ENCODE assay signal across 19 cellular contexts in the genomic region with DNA sequence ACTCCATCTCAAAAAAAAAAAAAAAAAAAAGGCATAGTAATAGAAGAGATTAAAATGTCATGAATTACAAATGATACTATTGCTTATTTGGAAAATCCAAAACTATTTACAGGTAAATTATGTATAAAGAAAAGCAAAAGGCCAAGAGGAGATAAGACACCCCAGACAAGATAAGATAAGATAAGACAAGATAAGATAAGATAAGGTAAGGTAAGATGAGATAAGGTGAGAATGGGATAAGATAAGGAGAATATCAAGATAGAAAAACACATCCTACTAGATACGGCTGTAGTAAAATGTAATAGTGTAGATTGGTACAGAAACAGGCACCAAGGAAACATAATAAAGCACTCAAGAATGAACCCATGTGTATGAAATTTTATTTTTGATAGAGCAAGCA. TPM values are rescaled to one million over a fixed set of nuclear protein-coding genes. Genes with fewer than 3 reads are reported as not detected.
A peak's percentile ranks its signal among the peaks of the same experiment; 100 is the strongest.
DNase-seq lines count a peak whose midpoint lies in the region; ATAC-seq and TF ChIP-seq lines count a peak whose summit lies in the region.
"Had no signal": no experiment of that assay in that cellular context is flagged by ENCODE, and none has a peak within 500 bp of the region (broad histone marks: within the 10 kb centered on the region; RNA-seq: fewer than 3 reads in every experiment).

No MANE protein-coding gene starts in this region.

- H3K9me3 Mint-ChIP-seq in Calu3 (ENCODE audit: low read depth, unreplicated experiment) (peaks cover 4% of the 10 kb centered on the region), type B pancreatic cell (peaks cover 9% of the 10 kb centered on the region)

- H3K4me3 ChIP-seq in fibroblast of the aortic adventitia (ENCODE audit: low read depth, low read length), result no peak overlapping the region
- H3K4me3 ChIP-seq in right cardiac atrium (ENCODE audit: low read length), result no peak overlapping the region
- no peak overlapping the region for H3K4me3 ChIP-seq in right atrium auricular region
- H3K4me3 ChIP-seq: BLaER1, GM12878, GM23248, HAP-1 had no signal

- CTCF ChIA-PET in Calu3 (lab: Charles Lee), result no interaction called here

- H3K36me3 Mint-ChIP-seq in Calu3 (ENCODE audit: insufficient read depth, unreplicated experiment) (no peaks in the 10 kb centered on the region), T-helper 17 cell (ENCODE audit: low read depth) (peaks cover 3% of the 10 kb centered on the region), type B pancreatic cell (peaks cover 5% of the 10 kb centered on the region)
- H3K36me3 Mint-ChIP-seq: CD4-positive, alpha-beta memory T cell; IgD-negative memory B cell had no signal

- H3K27me3 Mint-ChIP-seq in Calu3 (ENCODE audit: unreplicated experiment), result peaks cover 9% of the 10 kb centered on the region
- no peaks in the 10 kb centered on the region for H3K27me3 Mint-ChIP-seq in T-helper 17 cell
- no peaks in the 10 kb centered on the region for H3K27me3 Mint-ChIP-seq in type B pancreatic cell
- H3K27me3 Mint-ChIP-seq: CD4-positive, alpha-beta memory T cell had no signal

- peaks cover 8% of the 10 kb centered on the region for H3K4me1 Mint-ChIP-seq in Calu3 (ENCODE audit: low read depth, unreplicated experiment)
- H3K4me1 Mint-ChIP-seq in T-helper 17 cell, result peaks cover 2% of the 10 kb centered on the region
- peaks cover 5% of the 10 kb centered on the region for H3K4me1 Mint-ChIP-seq in type B pancreatic cell (ENCODE audit: unreplicated experiment)
- H3K4me1 Mint-ChIP-seq: CD14-positive monocyte; CD4-positive, alpha-beta memory T cell had no signal

- peak overlapping the region; percentile 7 for H3K27ac Mint-ChIP-seq in Calu3 (ENCODE audit: unreplicated experiment)
- peak overlapping the region; percentile 86 for H3K27ac Mint-ChIP-seq in T-helper 17 cell
- peak overlapping the region; percentile 16 for H3K27ac Mint-ChIP-seq in type B pancreatic cell
- H3K27ac Mint-ChIP-seq: CD14-positive monocyte; CD4-positive, alpha-beta memory T cell had no signal

- H3K9me3 ChIP-seq in T-helper 17 cell (ENCODE audit: control insufficient read depth, low read length, poor library complexity, severe bottlenecking), result no peaks in the 10 kb centered on the region
- no peaks in the 10 kb centered on the region for H3K9me3 ChIP-seq in right cardiac atrium (ENCODE audit: control insufficient read depth, low read length)
- H3K9me3 ChIP-seq in right atrium auricular region, result no peaks in the 10 kb centered on the region

- BruUV-seq in Calu3 (replicated peaks; lab: Mats Ljungman, UMichigan), result no TSS peak

- H3K4me3 Mint-ChIP-seq in Calu3 (ENCODE audit: low read depth, unreplicated experiment) (no peak overlapping the region), T-helper 17 cell (no peak overlapping the region), type B pancreatic cell (no peak overlapping the region)
- H3K4me3 Mint-ChIP-seq: CD14-positive monocyte; CD4-positive, alpha-beta memory T cell; IgD-negative memory B cell had no signal

- H3K4me1 ChIP-seq in right cardiac atrium (ENCODE audit: control insufficient read depth, insufficient read depth, low read length), result no peaks in the 10 kb centered on the region
- H3K4me1 ChIP-seq in right atrium auricular region, result no peaks in the 10 kb centered on the region
- H3K4me1 ChIP-seq: BLaER1, HAP-1 had no signal

- ATAC-seq in T-helper 17 cell, result no peak
- ATAC-seq in right cardiac atrium, result no peak
- ATAC-seq: GM12878, HepG2 had no signal

- no peaks in the 10 kb centered on the region for H3K36me3 ChIP-seq in right atrium auricular region
- H3K36me3 ChIP-seq: BLaER1, HAP-1 had no signal

- H3K27ac ChIP-seq in right cardiac atrium (ENCODE audit: low read length) (no peak overlapping the region), right atrium auricular region (no peak overlapping the region)
- H3K27ac ChIP-seq: BLaER1, GM23248 had no signal

- DNase-seq in Calu3, result no peak
- DNase-seq in T-helper 17 cell, result no peak
- peak; percentile 17 for DNase-seq in fibroblast of the aortic adventitia (ENCODE audit: low read depth)
- DNase-seq in type B pancreatic cell (ENCODE audit: extremely low spot score, unreplicated experiment), result no peak
- no peak for DNase-seq in NAMALWA (ENCODE audit: low spot score)
- DNase-seq in right cardiac atrium, result no peak
- no peak for DNase-seq in right atrium auricular region (ENCODE audit: low spot score)
- DNase-seq: 8988T; CD4-positive, alpha-beta memory T cell; DMS 273 treated with DMSO at 0.1 percent for 48 hours; DND-41; EL had no signal

- intact Hi-C loops in Calu3 (cut with micrococcal nuclease; ENCODE audit: unreplicated experiment), result no loop called here
- intact Hi-C loops in right cardiac atrium (cut with DNase I), result no loop called here

- TF ChIP-seq CTCF in Calu3 (IDR thresholded peaks at IDR 0.05; ENCODE audit: unreplicated experiment) (no peak), fibroblast of the aortic adventitia (IDR thresholded peaks at IDR 0.05; ENCODE audit: insufficient read depth, low read length) (no peak), type B pancreatic cell (conservative IDR thresholded peaks at IDR 0.05) (no peak), right atrium auricular region (IDR thresholded peaks at IDR 0.05) (no peak)

- H3K27me3 ChIP-seq in right cardiac atrium (ENCODE audit: control insufficient read depth, insufficient read depth), result no peaks in the 10 kb centered on the region
- H3K27me3 ChIP-seq in right atrium auricular region, result no peaks in the 10 kb centered on the region
- H3K27me3 ChIP-seq: BLaER1 had no signal

- 77% methylated on average over 1 of the region's 1 CpG for WGBS in right cardiac atrium

RNA-seq across cellular contexts. Expression of gene VIM, which starts 20.9 kb away (rescaled TPM):
- total RNA-seq in Calu3 (2022) (318 and 486 TPM in 2 replicates), T-helper 17 cell (1,000 to 10,000 TPM; 1,558 to 2,042 TPM), fibroblast of the aortic adventitia (ENCODE audit: low replicate concordance) (10,091 and 12,680 TPM in 2 replicates), type B pancreatic cell (ENCODE audit: low replicate concordance) (102 and 2,500 TPM in 2 replicates), right cardiac atrium (100 to 1,000 TPM; 772 to 952 (median 847) TPM), right atrium auricular region (1,000 to 10,000 TPM; 1,022 to 1,600 TPM)
- 724 TPM for polyA plus RNA-seq in right cardiac atrium
- total RNA-seq: HepG2 had no signal
- polyA plus RNA-seq: HepG2 had no signal

RNA-seq across cellular contexts. Expression of gene TRDMT1, which starts 47.5 kb away (rescaled TPM):
- 7.9 and 10.3 TPM in 2 replicates for total RNA-seq in Calu3 (2022)
- total RNA-seq in T-helper 17 cell, result 10 to 100 TPM; 10.6 to 15.6 TPM
- 11.9 and 19.1 TPM in 2 replicates for total RNA-seq in fibroblast of the aortic adventitia (ENCODE audit: low replicate concordance)
- 3.9 and 9.0 TPM in 2 replicates for total RNA-seq in type B pancreatic cell (ENCODE audit: low replicate concordance)
- total RNA-seq in right cardiac atrium, result 1 to 10 TPM; 4.5 to 6.9 (median 5.4) TPM
- 2.1 TPM for polyA plus RNA-seq in right cardiac atrium
- total RNA-seq in right atrium auricular region, result 1 to 10 TPM; 3.8 to 5.0 TPM

Comparison
In these comparisons a context has a peak if more than half of its experiments do, and no peak if none do; other contexts are left out.
1. H3K27ac Mint-ChIP-seq: peak in every context shown above with its lines; median percentile 86 in T-helper 17 cell; 16 in type B pancreatic cell; 7 in Calu3.